Comparison of ENCODE assay signal across 8 cellular contexts in genomic region chr12:71438670-71439361, GRCh38. TPM values are rescaled to one million over a fixed set of nuclear protein-coding genes. Genes with fewer than 3 reads are reported as not detected.
DNase-seq lines count a peak whose midpoint lies in the region; ATAC-seq and TF ChIP-seq lines count a peak whose summit lies in the region.

No MANE protein-coding gene starts in this region.

- in situ Hi-C loops in astrocyte of the cerebellum (cut with HindIII; ENCODE audit: low sequenced_read_pairs), result no loop called here

- H3K9me3 ChIP-seq in right lobe of liver, result peaks cover 0 to 4% (median 0%) of the 10 kb centered on the region in 4 donors
- H3K9me3 ChIP-seq in upper lobe of left lung, result peaks cover 4 to 15% (median 11%) of the 10 kb centered on the region in 4 donors

- H3K27ac ChIP-seq in right lobe of liver (no peak overlapping the region), upper lobe of left lung (no peak overlapping the region)

- H3K36me3 ChIP-seq in right lobe of liver (no peaks in the 10 kb centered on the region), upper lobe of left lung (no peaks in the 10 kb centered on the region)

- TF ChIP-seq POLR2A in right lobe of liver (IDR thresholded peaks at IDR 0.05) (no peak), upper lobe of left lung (IDR thresholded peaks at IDR 0.05) (no peak)

- H3K4me1 ChIP-seq in right lobe of liver, result peaks cover 0 to 19% (median 2%) of the 10 kb centered on the region in 4 donors
- peaks cover 21 to 26% (median 22%) of the 10 kb centered on the region in 4 donors for H3K4me1 ChIP-seq in upper lobe of left lung

- peak; percentile 47 to 69 (median 62) for ATAC-seq in right lobe of liver
- ATAC-seq in upper lobe of left lung (ENCODE audit: low FRiP score in 2 of 2), result peak in 1 of 2 donors; percentile 40

- intact Hi-C loops in right lobe of liver (cut with DNase I), result no loop called here

- TF ChIP-seq CTCF in astrocyte of the cerebellum (IDR thresholded peaks at IDR 0.05; ENCODE audit: low read depth, low read length, missing control alignments) (no peak), right lobe of liver (IDR thresholded peaks at IDR 0.05) (no peak), upper lobe of left lung (IDR thresholded peaks at IDR 0.05) (no peak)

- H3K27me3 ChIP-seq in right lobe of liver (no peaks in the 10 kb centered on the region), upper lobe of left lung (peaks cover 0 to 17% (median 6%) of the 10 kb centered on the region in 4 donors)

- 4% methylated on average over 15 of the region's 17 CpGs for WGBS in right lobe of liver (ENCODE audit: insufficient coverage, low coverage, low lambda C conversion rate, missing lambda C conversion rate)
- WGBS in upper lobe of left lung, 2 donors, result 4% methylated on average over 17 of the region's 17 CpGs

- H3K4me3 ChIP-seq in astrocyte of the cerebellum (ENCODE audit: low read depth, low read length), result peak overlapping the region; percentile 31
- H3K4me3 ChIP-seq in right lobe of liver, result peak overlapping the region in 1 of 3 donors; percentile 49
- peak overlapping the region in 3 of 4 donors; percentile 37 to 52 (median 46) for H3K4me3 ChIP-seq in upper lobe of left lung

- DNase-seq in AG08396 (ENCODE audit: low spot score), result peak; percentile 26
- peak; percentile 22 for DNase-seq in HS-27A (ENCODE audit: low read depth)
- no peak for DNase-seq in astrocyte of the cerebellum (ENCODE audit: low read depth)
- no peak for DNase-seq in right lobe of liver
- no peak for DNase-seq in upper lobe of left lung
- DNase-seq in HK-2 (ENCODE audit: unreplicated experiment), result no peak
- no peak for DNase-seq in glomerular visceral epithelial cell (ENCODE audit: extremely low spot score)
- no peak for DNase-seq in activated effector memory CD4-positive, alpha-beta T cell treated with Interleukin-2 at 50 U/mL for 16 hours

- no peak for TF ChIP-seq EP300 in upper lobe of left lung (IDR thresholded peaks at IDR 0.05)

RNA-seq across cellular contexts. Expression of gene LGR5, which starts 0.8 kb away (rescaled TPM):
- total RNA-seq in right lobe of liver, result under 1 TPM; 0.11 to 0.31 (median 0.17) TPM
- total RNA-seq in upper lobe of left lung, result 1 to 10 TPM in 1 of 6 donors, under 1 TPM in 3, not detected in 2; 0.27 to 1.2 (median 0.75) TPM

Comparison
In these comparisons a context has a peak if more than half of its experiments do, and no peak if none do; other contexts are left out.
1. DNase-seq: peak in AG08396 (single experiment) and HS-27A (single experiment); none in astrocyte of the cerebellum (single experiment), right lobe of liver (0 of 3), upper lobe of left lung (0 of 2), HK-2 (single experiment), glomerular visceral epithelial cell (single experiment) and activated effector memory CD4-positive, alpha-beta T cell treated with Interleukin-2 at 50 U/mL for 16 hours (single experiment).